8 cellular contexts compared by ENCODE assay signal in the genomic region with DNA sequence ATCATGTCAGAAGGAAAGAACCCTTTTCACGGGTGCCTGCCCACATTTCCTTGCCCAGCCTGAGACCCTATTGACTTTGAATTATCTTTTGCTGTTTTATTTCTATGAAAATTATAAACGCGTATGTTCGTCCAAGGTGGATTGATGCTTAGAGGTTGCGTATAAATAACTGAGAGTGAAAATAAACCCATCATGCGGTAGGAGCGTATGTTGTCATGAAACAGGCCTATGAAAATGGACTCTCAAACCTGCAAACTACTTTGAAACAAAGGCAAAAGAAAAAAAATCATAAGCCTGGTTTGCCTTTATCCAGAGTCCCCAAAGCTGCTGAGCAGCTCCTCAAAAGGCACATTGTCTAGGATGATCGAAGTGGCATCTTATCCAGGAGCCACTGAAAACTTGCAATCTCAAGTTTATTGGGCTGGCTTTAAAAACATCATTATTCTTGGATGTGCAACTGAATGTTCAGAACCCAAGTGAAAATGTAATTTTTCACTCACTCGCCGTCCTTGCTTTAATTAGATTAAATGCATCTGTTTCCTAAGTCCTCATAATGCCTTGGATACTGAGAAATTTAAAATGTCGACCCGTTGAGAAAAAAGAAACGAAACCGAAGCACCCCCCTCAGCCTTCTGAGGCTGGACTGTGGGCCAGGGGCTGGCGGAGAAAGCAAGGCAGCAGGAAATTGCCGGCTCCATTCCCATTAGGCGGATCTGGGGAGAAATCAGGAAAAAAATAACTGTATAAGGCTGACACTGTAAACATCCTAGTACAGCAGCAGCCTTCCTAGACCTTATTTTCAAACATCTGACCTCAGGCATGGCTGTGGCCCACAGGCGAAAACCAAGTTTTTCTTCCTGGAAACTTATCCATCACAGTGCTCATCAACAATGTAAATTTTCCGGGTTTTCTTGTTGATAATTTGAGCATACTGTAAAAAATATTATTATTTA.
DNase-seq lines count a peak whose midpoint lies in the region; ATAC-seq and TF ChIP-seq lines count a peak whose summit lies in the region.

No MANE protein-coding gene starts in this region.

- H3K9me3 ChIP-seq in CD4-positive, alpha-beta T cell (ENCODE audit: control insufficient read depth, low read length): no peaks in the 10 kb centered on the region
- H3K9me3 ChIP-seq in MG63 (no peaks in the 10 kb centered on the region), colonic mucosa (no peaks in the 10 kb centered on the region)

- H3K36me3 Mint-ChIP-seq in CD4-positive, alpha-beta T cell (ENCODE audit: low read depth): peaks cover 3% of the 10 kb centered on the region
- no peaks in the 10 kb centered on the region for H3K36me3 Mint-ChIP-seq in nephron (ENCODE audit: low read depth)

- H3K27me3 ChIP-seq in CD4-positive, alpha-beta T cell (ENCODE audit: control insufficient read depth, insufficient read depth, low read length): no peaks in the 10 kb centered on the region
- H3K27me3 ChIP-seq in MG63 (no peaks in the 10 kb centered on the region), colonic mucosa (no peaks in the 10 kb centered on the region)

- no peak for DNase-seq in CD4-positive, alpha-beta T cell
- DNase-seq in MG63 (peak; percentile 58), colonic mucosa (no peak), NCI-H187 treated with DMSO at 0.1 percent for 48 hours (lab: John Stamatoyannopoulos, UW) (no peak), GDM1 (lab: John Stamatoyannopoulos, UW) (no peak)
- no peak for DNase-seq in stimulated activated CD4-positive, alpha-beta T cell treated with anti-CD3 and anti-CD28 coated beads, Interleukin-2, amount 100 ng/mL, for 24 hours

- no peak overlapping the region for H3K27ac Mint-ChIP-seq in CD4-positive, alpha-beta T cell
- H3K27ac Mint-ChIP-seq in nephron: peak overlapping the region in 1 of 3 experiments; percentile 50

- H3K4me1 ChIP-seq in colonic mucosa: peaks cover 14% of the 10 kb centered on the region

- peaks cover 55% of the 10 kb centered on the region for H3K4me1 Mint-ChIP-seq in CD4-positive, alpha-beta T cell (ENCODE audit: low read depth)
- peaks cover 18% of the 10 kb centered on the region for H3K4me1 Mint-ChIP-seq in nephron

- intact Hi-C loops in CD4-positive, alpha-beta T cell (cut with DNase I, micrococcal nuclease): no loop called here
- intact Hi-C loops in colonic mucosa (cut with DNase I): no loop called here

- H3K4me3 ChIP-seq in MG63 (peak overlapping the region; percentile 67), colonic mucosa (peak overlapping the region; percentile 1)

- H3K27me3 Mint-ChIP-seq in CD4-positive, alpha-beta T cell: no peaks in the 10 kb centered on the region
- peaks cover 56% of the 10 kb centered on the region for H3K27me3 Mint-ChIP-seq in nephron (ENCODE audit: low read depth)

- ATAC-seq in CD4-positive, alpha-beta T cell (ENCODE audit: poor library complexity): no peak
- ATAC-seq in HG03378 (IDR thresholded peaks at IDR 0.05; ENCODE audit: unreplicated experiment): no peak

- POLR2A ChIA-PET in CD4-positive, alpha-beta T cell (lab: Charles Lee): interaction anchor here (1.0 kb wide), 1 partner anchor 32 kb away, joined by 4 read pairs; no protein-coding TSS in a partner anchor

- H3K36me3 ChIP-seq in MG63: peaks cover 20% of the 10 kb centered on the region
- no peaks in the 10 kb centered on the region for H3K36me3 ChIP-seq in colonic mucosa

- H3K27ac ChIP-seq in CD4-positive, alpha-beta T cell (ENCODE audit: low read depth, low read length): no peak overlapping the region
- H3K27ac ChIP-seq in colonic mucosa: peak overlapping the region; percentile 99

- H3K9ac ChIP-seq in colonic mucosa (ENCODE audit: low read depth in 2 of 2, low read length in 2 of 2): peak overlapping the region; percentile 52 to 85

- no peaks in the 10 kb centered on the region for H3K9me3 Mint-ChIP-seq in CD4-positive, alpha-beta T cell
- no peaks in the 10 kb centered on the region for H3K9me3 Mint-ChIP-seq in nephron

- CTCF ChIA-PET in CD4-positive, alpha-beta T cell (lab: Charles Lee): no interaction called here

- H3K4me3 Mint-ChIP-seq in CD4-positive, alpha-beta T cell: peak overlapping the region; percentile 20
- peak overlapping the region; percentile 16 to 72 (median 19) for H3K4me3 Mint-ChIP-seq in nephron

- TF ChIP-seq CTCF in CD4-positive, alpha-beta T cell (IDR thresholded peaks at IDR 0.05): no peak
- TF ChIP-seq CTCF in colonic mucosa (IDR thresholded peaks at IDR 0.05) (no peak), nephron (IDR thresholded peaks at IDR 0.05; ENCODE audit: unreplicated experiment in 3 of 3) (no peak)
